Comparison of ENCODE assay signal across 17 cellular contexts in genomic region chr4:13539047-13539720, GRCh38. TPM values are rescaled to one million over a fixed set of nuclear protein-coding genes. Genes with fewer than 3 reads are reported as not detected.
DNase-seq lines count a peak whose midpoint lies in the region; ATAC-seq and TF ChIP-seq lines count a peak whose summit lies in the region.
"Had no signal": no experiment of that assay in that cellular context is flagged by ENCODE, and none has a peak within 500 bp of the region (broad histone marks: within the 10 kb centered on the region; RNA-seq: fewer than 3 reads in every experiment).

No MANE protein-coding gene starts in this region.

- no peak for ATAC-seq in GM23338
- no peak for ATAC-seq in HG03045 (IDR thresholded peaks at IDR 0.05; ENCODE audit: unreplicated experiment)
- ATAC-seq in HG03095 (IDR thresholded peaks at IDR 0.05; ENCODE audit: unreplicated experiment): no peak
- ATAC-seq: body of pancreas; effector memory CD8-positive, alpha-beta T cell; natural killer cell treated with Interleukin-12 subunit alpha and Interleukin-12 subunit beta and Interleukin-15 and Interleukin-18, amount 100 ng/mL, for 72 hours had no signal

- H3K27me3 ChIP-seq in GM23338 (ENCODE audit: insufficient read depth): peaks cover 100% of the 10 kb centered on the region
- H3K27me3 ChIP-seq in endodermal cell (ENCODE audit: control insufficient read depth, insufficient read depth, low read length, poor library complexity, severe bottlenecking): peaks cover 100% of the 10 kb centered on the region
- H3K27me3 ChIP-seq in sigmoid colon: peaks cover 0 to 61% (median 13%) of the 10 kb centered on the region in 3 donors

- H3K36me3 ChIP-seq in GM23338 (ENCODE audit: insufficient read depth) (no peaks in the 10 kb centered on the region), endodermal cell (ENCODE audit: control insufficient read depth, insufficient read depth, low read length) (no peaks in the 10 kb centered on the region), sigmoid colon (no peaks in the 10 kb centered on the region)
- H3K36me3 ChIP-seq: tibial artery had no signal

- 36 to 37% methylated on average over 8 to 24 of the region's 26 CpGs for WGBS in endodermal cell (ENCODE audit: insufficient coverage in 1 of 2, insufficient read length in 1 of 2), 2 experiments
- WGBS in sigmoid colon, 2 donors: 14 to 28% methylated on average over 26 of the region's 26 CpGs

- peak overlapping the region; percentile 81 for H3K4me2 ChIP-seq in GM23338

- H3K9me3 Mint-ChIP-seq in T-helper 2 cell treated with Interferon-gamma antibody and Interleukin-4, amounts not matched to agents 5 μg/mL and 100 μg/mL, for 36 hours: peaks cover 7% of the 10 kb centered on the region
- peaks cover 6% of the 10 kb centered on the region; the same call in 2 of the 3 replicates for H3K9me3 Mint-ChIP-seq in GM23338
- peaks cover 6% of the 10 kb centered on the region for H3K9me3 Mint-ChIP-seq in endodermal cell

- no peaks in the 10 kb centered on the region for H3K9me2 ChIP-seq in GM23338 (ENCODE audit: insufficient read depth)

- peak overlapping the region; percentile 51 for H3K4me3 ChIP-seq in GM23338
- H3K4me3 ChIP-seq in endodermal cell (ENCODE audit: low read length): no peak overlapping the region
- H3K4me3 ChIP-seq in sigmoid colon: peak overlapping the region; percentile 1 to 77 (median 54)
- H3K4me3 ChIP-seq: body of pancreas, SK-N-MC, tibial artery had no signal

- peaks cover 64% of the 10 kb centered on the region for H3F3A ChIP-seq in GM23338 (replicated peaks; ENCODE audit: low read depth)

- H3K9me3 ChIP-seq in endodermal cell (ENCODE audit: control insufficient read depth, low read length) (no peaks in the 10 kb centered on the region), sigmoid colon (no peaks in the 10 kb centered on the region)
- H3K9me3 ChIP-seq: body of pancreas had no signal

- no peak overlapping the region for H3K27ac ChIP-seq in GM23338 (ENCODE audit: low read depth)
- H3K27ac ChIP-seq in endodermal cell (ENCODE audit: low read depth, low read length): no peak overlapping the region
- peak overlapping the region in 3 of 4 donors; percentile 93 to 96 (median 94) for H3K27ac ChIP-seq in sigmoid colon
- H3K27ac ChIP-seq: body of pancreas, SK-N-MC, tibial artery had no signal

- no peak for TF ChIP-seq EP300 in sigmoid colon (IDR thresholded peaks at IDR 0.05)

- TF ChIP-seq CTCF in GM23338 (conservative IDR thresholded peaks at IDR 0.05; ENCODE audit: low read depth in 2 of 2) (no peak), endodermal cell (conservative IDR thresholded peaks at IDR 0.05) (no peak), sigmoid colon (IDR thresholded peaks at IDR 0.05) (no peak)

- H3K4me1 ChIP-seq in GM23338 (ENCODE audit: insufficient read depth) (peaks cover 88% of the 10 kb centered on the region), endodermal cell (ENCODE audit: control insufficient read depth, insufficient read depth, low read length) (no peaks in the 10 kb centered on the region), sigmoid colon (peaks cover 0 to 55% (median 33%) of the 10 kb centered on the region in 4 donors)

- H3K9ac ChIP-seq in endodermal cell (ENCODE audit: extremely low read depth, low read length, poor library complexity, severe bottlenecking): no peak overlapping the region

- TF ChIP-seq POLR2A in sigmoid colon (IDR thresholded peaks at IDR 0.05): no peak

- H3K27me3 Mint-ChIP-seq in T-helper 2 cell treated with Interferon-gamma antibody and Interleukin-4, amounts not matched to agents 5 μg/mL and 100 μg/mL, for 36 hours (ENCODE audit: low read depth): peaks cover 91% of the 10 kb centered on the region
- H3K27me3 Mint-ChIP-seq in GM23338 (ENCODE audit: insufficient read depth, low read depth, poor library complexity): peaks cover 97% of the 10 kb centered on the region
- H3K27me3 Mint-ChIP-seq in endodermal cell (ENCODE audit: insufficient read depth): peaks cover 98% of the 10 kb centered on the region

- H3K4me1 Mint-ChIP-seq in T-helper 2 cell treated with Interferon-gamma antibody and Interleukin-4, amounts not matched to agents 5 μg/mL and 100 μg/mL, for 36 hours (ENCODE audit: low read depth): peaks cover 14% of the 10 kb centered on the region
- H3K4me1 Mint-ChIP-seq in GM23338 (peaks cover 49% of the 10 kb centered on the region), endodermal cell (peaks cover 6% of the 10 kb centered on the region)

- peaks cover 24% of the 10 kb centered on the region for H4K20me1 ChIP-seq in GM23338 (replicated peaks; ENCODE audit: insufficient read depth)

- no peaks in the 10 kb centered on the region for H3K79me2 ChIP-seq in GM23338 (replicated peaks; ENCODE audit: insufficient read depth)

- intact Hi-C loops in sigmoid colon (cut with DNase I): no loop called here

- no peak overlapping the region for H3K27ac Mint-ChIP-seq in T-helper 2 cell treated with Interferon-gamma antibody and Interleukin-4, amounts not matched to agents 5 μg/mL and 100 μg/mL, for 36 hours
- H3K27ac Mint-ChIP-seq in GM23338 (no peak overlapping the region), endodermal cell (no peak overlapping the region)

- H3K4me3 Mint-ChIP-seq in T-helper 2 cell treated with Interferon-gamma antibody and Interleukin-4, amounts not matched to agents 5 μg/mL and 100 μg/mL, for 36 hours: peak overlapping the region; percentile 26
- H3K4me3 Mint-ChIP-seq in GM23338: peak overlapping the region; percentile 32; the same call in 2 of the 3 replicates
- H3K4me3 Mint-ChIP-seq in endodermal cell: no peak overlapping the region
- H3K4me3 Mint-ChIP-seq: natural killer cell treated with Interleukin-12 subunit alpha and Interleukin-12 subunit beta and Interleukin-15 and Interleukin-18, amount 100 ng/mL, for 72 hours had no signal

- no peak for DNase-seq in T-helper 2 cell treated with Interferon-gamma antibody and Interleukin-4, amounts not matched to agents 5 μg/mL and 100 μg/mL, for 36 hours (ENCODE audit: low spot score)
- DNase-seq in T-helper 2 cell (no peak), GM23338 (ENCODE audit: low spot score) (peak; percentile 52), endodermal cell (peak; percentile 67), sigmoid colon (peak; percentile 64), glomerular visceral epithelial cell (ENCODE audit: extremely low spot score) (no peak)
- DNase-seq: ACHN; body of pancreas; DND-41; effector memory CD8-positive, alpha-beta T cell; foreskin melanocyte; kidney glomerular epithelial cell; tibial artery had no signal

- no peak overlapping the region for H2AFZ ChIP-seq in GM23338

- no peaks in the 10 kb centered on the region for H3K36me3 Mint-ChIP-seq in T-helper 2 cell treated with Interferon-gamma antibody and Interleukin-4, amounts not matched to agents 5 μg/mL and 100 μg/mL, for 36 hours (ENCODE audit: low read depth)
- H3K36me3 Mint-ChIP-seq in GM23338 (ENCODE audit: low read depth): peaks cover 5% of the 10 kb centered on the region; the same call in 1 of the 3 replicates
- H3K36me3 Mint-ChIP-seq in endodermal cell (ENCODE audit: low read depth): no peaks in the 10 kb centered on the region

TF ChIP-seq in GM23338, 12 proteins besides CTCF, POLR2A, EP300 and RAD21:
- TF ChIP-seq EZH2 (IDR thresholded peaks at IDR 0.05; ENCODE audit: low read depth, unreplicated experiment) (peak; percentile 99), POLR2AphosphoS5 (IDR thresholded peaks at IDR 0.05; ENCODE audit: low read depth) (no peak), EZH2phosphoT487 (IDR thresholded peaks at IDR 0.05; ENCODE audit: unreplicated experiment) (peak; percentile 63)

RNA-seq across cellular contexts. Expression of gene NKX3-2, which starts 5.1 kb away (rescaled TPM):
- total RNA-seq in GM23338 (2014; rRNA removed; shearing (Covaris generic)): 0.14 TPM in 1 of 2 replicates, not detected in the other
- polyA plus RNA-seq in GM23338 (2016; fragmentation: Nextera tagmentation; extraction: Ambion mirVana): not detected in 2 replicates
- total RNA-seq in endodermal cell: 1 to 10 TPM in 1 of 2 donors, under 1 TPM in 1; 0.11 to 1.5 TPM
- polyA plus RNA-seq in endodermal cell (2013, experiment 1 of 2): 2.2 TPM
- 2.1 TPM for polyA plus RNA-seq in endodermal cell (2013, experiment 2 of 2)
- total RNA-seq in sigmoid colon: 10 to 100 TPM; 20.3 to 28.2 (median 21.0) TPM
- polyA plus RNA-seq in sigmoid colon: 1 to 10 TPM in 1 of 3 donors, under 1 TPM in 1, not detected in 1; 0.60 to 1.9 TPM
- total RNA-seq: natural killer cell treated with Interleukin-12 subunit alpha and Interleukin-12 subunit beta and Interleukin-15 and Interleukin-18, amount 100 ng/mL, for 72 hours had no signal

RNA-seq across cellular contexts. Expression of gene RAB28, which starts 55.0 kb away (rescaled TPM):
- 23.9 and 35.9 TPM in 2 replicates for total RNA-seq in GM23338 (2014; rRNA removed; shearing (Covaris generic))
- 13.8 and 15.3 TPM in 2 replicates for polyA plus RNA-seq in GM23338 (2016; fragmentation: Nextera tagmentation; extraction: Ambion mirVana)
- total RNA-seq in endodermal cell: 10 to 100 TPM; 24.6 to 25.7 TPM
- polyA plus RNA-seq in endodermal cell (2013, experiment 1 of 2): 33.4 TPM
- 33.6 TPM for polyA plus RNA-seq in endodermal cell (2013, experiment 2 of 2)
- total RNA-seq in sigmoid colon: 10 to 100 TPM; 24.1 to 32.1 (median 28.7) TPM
- 10 to 100 TPM; 12.7 to 18.7 (median 16.8) TPM for polyA plus RNA-seq in sigmoid colon

Comparison
In these comparisons a context has a peak if more than half of its experiments do, and no peak if none do; other contexts are left out.
1. DNase-seq: peak in GM23338 (single experiment), endodermal cell (single experiment) and sigmoid colon (single experiment); none in T-helper 2 cell treated with Interferon-gamma antibody and Interleukin-4, amounts not matched to agents 5 μg/mL and 100 μg/mL, for 36 hours (single experiment), T-helper 2 cell (0 of 5) and glomerular visceral epithelial cell (single experiment).
2. H3K27ac ChIP-seq: peak in sigmoid colon (3 of 4); none in GM23338 (single experiment) and endodermal cell (single experiment).
3. RNA of gene NKX3-2, which starts 5.1 kb away (total RNA-seq): 20.3 to 28.2 TPM in sigmoid colon; 0.11 to 1.5 TPM in endodermal cell and 0.14 TPM in GM23338; every median in the first group is over 4 times any median in the second.